14 cellular contexts compared by ENCODE assay signal in genomic region chr1:3786468-3787346, GRCh38. TPM values are rescaled to one million over a fixed set of nuclear protein-coding genes. Genes with fewer than 3 reads are reported as not detected.
"Had no signal": no experiment of that assay in that cellular context is flagged by ENCODE, and none has a peak within 500 bp of the region (broad histone marks: within the 10 kb centered on the region; RNA-seq: fewer than 3 reads in every experiment).

No MANE protein-coding gene starts in this region.

- H3K4me1 Mint-ChIP-seq: neural crest cell had no signal

- H3K4me2 ChIP-seq: hepatocyte had no signal

- H3K9ac ChIP-seq: parathyroid adenoma had no signal

- H3K9me3 Mint-ChIP-seq: neural crest cell had no signal

- H3K4me1 ChIP-seq: parathyroid adenoma had no signal

- H2AFZ ChIP-seq: hepatocyte, parathyroid adenoma had no signal

- H3K4me3 Mint-ChIP-seq: neural crest cell had no signal

- DNase-seq: activated CD8-positive, alpha-beta memory T cell treated with anti-CD3 and anti-CD28 coated beads for 24 hours; activated gamma-delta T cell treated with Interleukin-2 at 50 U/mL for 16 hours; erythroblast; left ventricle myocardium superior; mesenchymal stem cell; WERI-Rb-1 had no signal

- H3K27ac ChIP-seq: hepatocyte, parathyroid adenoma, tibial nerve, vagina, WERI-Rb-1 had no signal

- H3K9me3 ChIP-seq: tibial nerve, vagina had no signal

- H3K4me3 ChIP-seq: hepatocyte, tibial nerve, vagina had no signal

- H3K27me3 ChIP-seq: hepatocyte, tibial nerve, vagina had no signal

- ATAC-seq: left ventricle myocardium superior had no signal

RNA-seq across cellular contexts. Expression of gene SMIM1, which starts 14.2 kb away (rescaled TPM):
- total RNA-seq: kidney epithelial cell, vagina had no signal

RNA-seq across cellular contexts. Expression of gene CCDC27, which starts 34.5 kb away (rescaled TPM):
- total RNA-seq: kidney epithelial cell, left ventricle myocardium superior, neural crest cell, renal cortical epithelial cell, subcutaneous adipose tissue, tibial nerve, vagina had no signal
